8 cellular contexts compared by ENCODE assay signal in genomic region chr11:72239296-72239848, GRCh38. TPM values are rescaled to one million over a fixed set of nuclear protein-coding genes. Genes with fewer than 3 reads are reported as not detected.
DNase-seq lines count a peak whose midpoint lies in the region; ATAC-seq and TF ChIP-seq lines count a peak whose summit lies in the region.

No MANE protein-coding gene starts in this region.

- peak overlapping the region; percentile 54 to 60 for H3K27ac ChIP-seq in tibial artery

- peak overlapping the region in 2 of 5 experiments; percentile 61 to 62 for H3K27ac Mint-ChIP-seq in brain

- peaks cover 0 to 15% (median 4%) of the 10 kb centered on the region in 5 experiments for H3K9me3 Mint-ChIP-seq in brain

- H3K27me3 Mint-ChIP-seq in brain, result peaks cover 51% of the 10 kb centered on the region

- DNase-seq in NCI-H1092 treated with DMSO at 0.1 percent for 48 hours (lab: John Stamatoyannopoulos, UW), result peak; percentile 54
- DNase-seq in left lobe of liver (ENCODE audit: low spot score), result no peak
- DNase-seq in tibial artery, result peak; percentile 58 to 87
- no peak for DNase-seq in stimulated activated CD4-positive, alpha-beta T cell treated with anti-CD3 and anti-CD28 coated beads, Interleukin-12 subunit alpha, Interleukin-12 subunit beta, amount 100 ng/mL, for 4 hours

- peak overlapping the region; percentile 44 to 55 for H3K4me3 ChIP-seq in tibial artery

- peaks cover 10 to 39% of the 10 kb centered on the region in 2 donors for H3K27me3 ChIP-seq in tibial artery

- H3K9ac ChIP-seq in ES-I3 (ENCODE audit: low read depth, low read length), result peak overlapping the region; percentile 55; the same call in 1 of the 2 replicates

- H3K9me3 ChIP-seq in ES-I3 (ENCODE audit: control insufficient read depth, insufficient read depth, low read length) (no peaks in the 10 kb centered on the region), tibial artery (no peaks in the 10 kb centered on the region)

- peaks cover 6% of the 10 kb centered on the region; the same call in 1 of the 2 replicates for H3K4me1 ChIP-seq in ES-I3 (ENCODE audit: insufficient read depth, low read length)
- peaks cover 0 to 49% (median 42%) of the 10 kb centered on the region in 4 donors for H3K4me1 ChIP-seq in tibial artery

- H3K36me3 ChIP-seq in ES-I3 (ENCODE audit: insufficient read depth, low read length), result no peaks in the 10 kb centered on the region; the same call in 1 of the 2 replicates
- H3K36me3 ChIP-seq in tibial artery, result peaks cover 29 to 39% (median 34%) of the 10 kb centered on the region in 3 donors

- ATAC-seq in left lobe of liver (peak; percentile 52), GM19455 (IDR thresholded peaks at IDR 0.05; ENCODE audit: unreplicated experiment) (no peak), GM21526 (IDR thresholded peaks at IDR 0.05; ENCODE audit: low FRiP score, unreplicated experiment) (no peak)

- peak overlapping the region; percentile 65 to 84 (median 80) for H3K4me3 Mint-ChIP-seq in brain

- H3K4me1 Mint-ChIP-seq in brain, result peaks cover 27% of the 10 kb centered on the region

- H3K36me3 Mint-ChIP-seq in brain, result peaks cover 10% of the 10 kb centered on the region

- no peak for TF ChIP-seq CTCF in brain (conservative IDR thresholded peaks at IDR 0.05)
- no peak for TF ChIP-seq CTCF in tibial artery (IDR thresholded peaks at IDR 0.05)

- intact Hi-C loops in tibial artery (cut with DNase I; ENCODE audit: low total_unique reads), result no loop called here

RNA-seq across cellular contexts. Expression of gene PHOX2A, which starts 4.6 kb away (rescaled TPM):
- polyA plus RNA-seq in brain (ENCODE audit: insufficient read depth, low read depth, low replicate concordance), result 9.1 TPM
- total RNA-seq in left lobe of liver, result not detected

RNA-seq across cellular contexts. Expression of gene INPPL1, which starts 14.8 kb away (rescaled TPM):
- polyA plus RNA-seq in brain (ENCODE audit: insufficient read depth, low read depth, low replicate concordance), result 275 TPM
- total RNA-seq in left lobe of liver, result 56.3 TPM

RNA-seq across cellular contexts. Expression of gene FOLR2, which starts 22.8 kb away (rescaled TPM):
- polyA plus RNA-seq in brain (ENCODE audit: insufficient read depth, low read depth, low replicate concordance), result 13.7 TPM
- total RNA-seq in left lobe of liver, result 5.8 TPM

RNA-seq across cellular contexts. Expression of gene FOLR1, which starts 47.4 kb away (rescaled TPM):
- polyA plus RNA-seq in brain (ENCODE audit: insufficient read depth, low read depth, low replicate concordance), result 18.6 TPM
- not detected for total RNA-seq in left lobe of liver

Comparison
In these comparisons a context has a peak if more than half of its experiments do, and no peak if none do; other contexts are left out.
1. DNase-seq: peak in NCI-H1092 treated with DMSO at 0.1 percent for 48 hours (single experiment) and tibial artery (2 of 2); none in left lobe of liver (single experiment) and stimulated activated CD4-positive, alpha-beta T cell treated with anti-CD3 and anti-CD28 coated beads, Interleukin-12 subunit alpha, Interleukin-12 subunit beta, amount 100 ng/mL, for 4 hours (single experiment).